In the genomic region with DNA sequence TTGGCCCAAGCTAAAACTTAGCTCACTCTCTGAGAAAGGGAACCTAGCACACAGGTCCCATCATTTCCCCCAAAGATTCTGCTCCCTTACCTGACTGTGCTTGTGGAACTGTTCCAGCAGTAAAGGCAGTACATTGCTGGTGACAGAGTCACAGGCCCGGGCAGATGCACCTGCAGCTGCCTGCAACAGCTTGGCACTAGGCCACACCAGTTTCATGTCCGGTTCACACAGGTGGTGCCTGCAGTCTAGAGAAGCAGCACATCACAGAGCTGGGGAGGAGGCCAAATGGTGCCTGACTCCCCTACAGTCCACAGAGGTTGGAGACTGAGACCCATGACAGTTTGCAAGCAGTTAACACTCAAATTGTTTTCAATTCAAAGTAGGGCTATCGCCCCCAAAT, we compare ENCODE assay signal across 17 cellular contexts. TPM values are rescaled to one million over a fixed set of nuclear protein-coding genes. Genes with fewer than 3 reads are reported as not detected.
DNase-seq lines count a peak whose midpoint lies in the region; ATAC-seq lines count a peak whose summit lies in the region.
"Had no signal": no experiment of that assay in that cellular context is flagged by ENCODE, and none has a peak within 500 bp of the region (broad histone marks: within the 10 kb centered on the region; RNA-seq: fewer than 3 reads in every experiment).

No MANE protein-coding gene starts in this region.

- H3K27ac ChIP-seq in neuronal stem cell (replicated peaks; ENCODE audit: low read length): no peak overlapping the region
- H3K27ac ChIP-seq: 22Rv1, BLaER1 had no signal

- no peaks in the 10 kb centered on the region for H3K4me1 ChIP-seq in neuronal stem cell (ENCODE audit: control insufficient read depth in 2 of 2, insufficient read depth in 1 of 2, low read depth in 1 of 2, low read length in 2 of 2)
- H3K4me1 ChIP-seq: BLaER1 had no signal

- no peak overlapping the region for H4K91ac ChIP-seq in neuronal stem cell (ENCODE audit: low read depth, low read length, poor library complexity)

- peaks cover 5% of the 10 kb centered on the region for H3K4me1 Mint-ChIP-seq in activated CD4-positive, alpha-beta T cell treated with anti-CD3 and anti-CD28 coated beads, Interleukin-2, amount 10 ng/mL, durations not matched to agents 7 days and 5 days
- H3K4me1 Mint-ChIP-seq: neural crest cell had no signal

- H3K4ac ChIP-seq in neuronal stem cell (ENCODE audit: low read length): no peak overlapping the region

- WGBS in neuronal stem cell (ENCODE audit: extremely low coverage in 2 of 2, insufficient read length in 2 of 2, insufficient replicate concordance in 1 of 2), 2 donors: no CpG with 5 or more reads among the region's 3 CpGs

- no peaks in the 10 kb centered on the region for H3K79me1 ChIP-seq in neuronal stem cell (ENCODE audit: low read depth, low read length)

- H3K9ac ChIP-seq in neuronal stem cell (ENCODE audit: low read depth, low read length, poor library complexity): no peak overlapping the region
- H3K9ac ChIP-seq: BLaER1 had no signal

- no peak overlapping the region for H4K8ac ChIP-seq in neuronal stem cell (ENCODE audit: low read depth, low read length)

- H3K18ac ChIP-seq in neuronal stem cell (ENCODE audit: low read length): no peak overlapping the region

- H2BK12ac ChIP-seq in neuronal stem cell (ENCODE audit: low read length): no peak overlapping the region

- no peak overlapping the region for H2BK5ac ChIP-seq in neuronal stem cell (ENCODE audit: low read length)

- no peak overlapping the region for H2BK120ac ChIP-seq in neuronal stem cell (ENCODE audit: low read depth, low read length)

- no peaks in the 10 kb centered on the region for H3K27me3 Mint-ChIP-seq in activated CD4-positive, alpha-beta T cell treated with anti-CD3 and anti-CD28 coated beads, Interleukin-2, amount 10 ng/mL, durations not matched to agents 7 days and 5 days

- no peak overlapping the region for H2AFZ ChIP-seq in neuronal stem cell (ENCODE audit: low read length)

- H3K4me2 ChIP-seq in neuronal stem cell (ENCODE audit: insufficient read depth, low read length, poor library complexity, severe bottlenecking): no peak overlapping the region
- H3K4me2 ChIP-seq: BLaER1 had no signal

- no peak overlapping the region for H3K14ac ChIP-seq in neuronal stem cell (ENCODE audit: low read length)

- CTCF ChIA-PET in activated CD4-positive, alpha-beta T cell treated with anti-CD3 and anti-CD28 coated beads, Interleukin-2, amount 10 ng/mL, durations not matched to agents 7 days and 5 days (lab: Charles Lee): interaction anchor here (0.6 to 1.6 kb wide), 6 partner anchors 8 to 397 kb away, joined by 3 to 6 read pairs (median 4); no protein-coding TSS in a partner anchor

- H3K9me3 Mint-ChIP-seq in activated CD4-positive, alpha-beta T cell treated with anti-CD3 and anti-CD28 coated beads, Interleukin-2, amount 10 ng/mL, durations not matched to agents 7 days and 5 days: no peaks in the 10 kb centered on the region
- H3K9me3 Mint-ChIP-seq: neural crest cell had no signal

- H3K9me3 ChIP-seq in neuronal stem cell (replicated peaks in 1 of 2; ENCODE audit: control insufficient read depth in 2 of 2, insufficient read depth in 1 of 2, low read depth in 1 of 2, low read length in 2 of 2): no peaks in the 10 kb centered on the region
- H3K9me3 ChIP-seq: BLaER1 had no signal

- ATAC-seq in HG02885 (IDR thresholded peaks at IDR 0.05; ENCODE audit: poor library complexity, unreplicated experiment) (peak; percentile 54), HG02970 (IDR thresholded peaks at IDR 0.05; ENCODE audit: low FRiP score, unreplicated experiment) (no peak)

- no peak overlapping the region for H2BK15ac ChIP-seq in neuronal stem cell (ENCODE audit: low read length)

- no peak overlapping the region for H2AK5ac ChIP-seq in neuronal stem cell (ENCODE audit: low read depth, low read length)

- DNase-seq in NCI-H2081 (lab: John Stamatoyannopoulos, UW) (peak; percentile 1 to 25), NCI-H2081 treated with DMSO at 0.1 percent for 48 hours (lab: John Stamatoyannopoulos, UW) (no peak), SHP77 (lab: John Stamatoyannopoulos, UW) (peak; percentile 62 to 84), neuronal stem cell (ENCODE audit: low spot score) (no peak), NCI-H1930 (lab: John Stamatoyannopoulos, UW) (no peak)
- DNase-seq in activated CD4-positive, alpha-beta T cell treated with anti-CD3 and anti-CD28 coated beads, Interleukin-2, amount 10 ng/mL, durations not matched to agents 7 days and 5 days: no peak
- DNase-seq: activated CD4-positive, alpha-beta T cell treated with anti-CD3 and anti-CD28 coated beads, Interleukin-2, amount 50 U/mL, for 1 hour; activated T-cell treated with anti-CD3 and anti-CD28 coated beads, Interleukin-2, amount 50 U/mL, for 1 hour; amniotic stem cell; DMS 273 treated with DMSO at 0.1 percent for 48 hours; mesenchymal stem cell; stimulated activated CD4-positive, alpha-beta T cell treated with anti-CD3 and anti-CD28 coated beads, Interleukin-15, amount 100 ng/mL, for 24 hours had no signal

- no peak overlapping the region for H3K27ac Mint-ChIP-seq in activated CD4-positive, alpha-beta T cell treated with anti-CD3 and anti-CD28 coated beads, Interleukin-2, amount 10 ng/mL, durations not matched to agents 7 days and 5 days

- H3K4me3 Mint-ChIP-seq in activated CD4-positive, alpha-beta T cell treated with anti-CD3 and anti-CD28 coated beads, Interleukin-2, amount 10 ng/mL, durations not matched to agents 7 days and 5 days: no peak overlapping the region
- H3K4me3 Mint-ChIP-seq: neural crest cell had no signal

- no peaks in the 10 kb centered on the region for H3K27me3 ChIP-seq in neuronal stem cell (ENCODE audit: control insufficient read depth in 3 of 3, insufficient read depth in 3 of 3, low read depth in 1 of 3, low read length in 3 of 3)
- H3K27me3 ChIP-seq: BLaER1 had no signal

- peak overlapping the region; percentile 62 for H3K23ac ChIP-seq in neuronal stem cell (ENCODE audit: low read depth, low read length, poor library complexity)

- H3K36me3 ChIP-seq in neuronal stem cell (replicated peaks in 1 of 2; ENCODE audit: control insufficient read depth in 2 of 2, insufficient read depth in 2 of 2, low read length in 2 of 2): peaks cover 53 to 98% of the 10 kb centered on the region in 2 donors

- peaks cover 28% of the 10 kb centered on the region for H3K36me3 Mint-ChIP-seq in activated CD4-positive, alpha-beta T cell treated with anti-CD3 and anti-CD28 coated beads, Interleukin-2, amount 10 ng/mL, durations not matched to agents 7 days and 5 days (ENCODE audit: low read depth)

- H3K4me3 ChIP-seq in neuronal stem cell (ENCODE audit: low read length in 2 of 2): no peak overlapping the region
- H3K4me3 ChIP-seq: BLaER1 had no signal

- POLR2A ChIA-PET in activated CD4-positive, alpha-beta T cell treated with anti-CD3 and anti-CD28 coated beads, Interleukin-2, amount 10 ng/mL, durations not matched to agents 7 days and 5 days (lab: Charles Lee): no interaction called here

RNA-seq across cellular contexts. Expression of a gene that starts 22.2 kb away (rescaled TPM):
- 23.5 TPM for polyA plus RNA-seq in neuronal stem cell (2013, experiment 1 of 2)
- polyA plus RNA-seq in neuronal stem cell (2013, experiment 2 of 2): 23.2 TPM
- total RNA-seq in activated CD4-positive, alpha-beta T cell treated with anti-CD3 and anti-CD28 coated beads, Interleukin-2, amount 10 ng/mL, durations not matched to agents 7 days and 5 days: 10 to 100 TPM; 38.5 to 39.3 TPM

RNA-seq across cellular contexts. Expression of a gene that starts 22.4 kb away (rescaled TPM):
- 57.3 TPM for polyA plus RNA-seq in neuronal stem cell (2013, experiment 1 of 2)
- polyA plus RNA-seq in neuronal stem cell (2013, experiment 2 of 2): 58.3 TPM
- 10 to 100 TPM; 45.5 to 50.0 TPM for total RNA-seq in activated CD4-positive, alpha-beta T cell treated with anti-CD3 and anti-CD28 coated beads, Interleukin-2, amount 10 ng/mL, durations not matched to agents 7 days and 5 days

RNA-seq across cellular contexts. Expression of a gene that starts 30.1 kb away (rescaled TPM):
- 105 TPM for polyA plus RNA-seq in neuronal stem cell (2013, experiment 1 of 2)
- 107 TPM for polyA plus RNA-seq in neuronal stem cell (2013, experiment 2 of 2)
- 10 to 100 TPM; 64.7 to 68.6 TPM for total RNA-seq in activated CD4-positive, alpha-beta T cell treated with anti-CD3 and anti-CD28 coated beads, Interleukin-2, amount 10 ng/mL, durations not matched to agents 7 days and 5 days

RNA-seq across cellular contexts. Expression of a gene that starts 30.6 kb away (rescaled TPM):
- polyA plus RNA-seq in neuronal stem cell (2013, experiment 1 of 2): 14.8 TPM
- polyA plus RNA-seq in neuronal stem cell (2013, experiment 2 of 2): 13.8 TPM
- under 1 TPM; 0.50 to 0.72 TPM for total RNA-seq in activated CD4-positive, alpha-beta T cell treated with anti-CD3 and anti-CD28 coated beads, Interleukin-2, amount 10 ng/mL, durations not matched to agents 7 days and 5 days

RNA-seq across cellular contexts. Expression of a gene that starts 42.2 kb away (rescaled TPM):
- 252 TPM for polyA plus RNA-seq in neuronal stem cell (2013, experiment 1 of 2)
- polyA plus RNA-seq in neuronal stem cell (2013, experiment 2 of 2): 248 TPM
- 100 to 1,000 TPM; 380 to 406 TPM for total RNA-seq in activated CD4-positive, alpha-beta T cell treated with anti-CD3 and anti-CD28 coated beads, Interleukin-2, amount 10 ng/mL, durations not matched to agents 7 days and 5 days

Comparison
In these comparisons a context has a peak if more than half of its experiments do, and no peak if none do; other contexts are left out.
1. DNase-seq: peak in NCI-H2081 (2 of 2) and SHP77 (2 of 2); none in NCI-H2081 treated with DMSO at 0.1 percent for 48 hours (single experiment), neuronal stem cell (single experiment), NCI-H1930 (0 of 2) and activated CD4-positive, alpha-beta T cell treated with anti-CD3 and anti-CD28 coated beads, Interleukin-2, amount 10 ng/mL, durations not matched to agents 7 days and 5 days (single experiment).